In genomic region chr9:114184071-114184470, GRCh38 we compare ENCODE assay signal across 18 cellular contexts. TPM values are rescaled to one million over a fixed set of nuclear protein-coding genes. Genes with fewer than 3 reads are reported as not detected.
DNase-seq lines count a peak whose midpoint lies in the region; ATAC-seq, FAIRE-seq and TF ChIP-seq lines count a peak whose summit lies in the region.
"Had no signal": no experiment of that assay in that cellular context is flagged by ENCODE, and none has a peak within 500 bp of the region (broad histone marks: within the 10 kb centered on the region; RNA-seq: fewer than 3 reads in every experiment).

No MANE protein-coding gene starts in this region.

- no peak overlapping the region for H3K27ac Mint-ChIP-seq in activated CD8-positive, alpha-beta T cell treated with anti-CD3 and anti-CD28 coated beads for 36 hours
- H3K27ac Mint-ChIP-seq: activated CD8-positive, alpha-beta T cell treated with anti-CD3 and anti-CD28 coated beads, Interleukin-2, amount 10 ng/mL, durations not matched to agents 7 days and 5 days; activated T-helper 1 cell treated with anti-CD3 and anti-CD28 coated beads, Interleukin-12 subunit alpha, Interleukin-12 subunit beta, Interleukin-2, Interleukin-4 antibody, amounts not matched to agents 30 ng/mL and 10 ng/mL and 1 ng/mL, durations not matched to agents 14 hours and 24 hours and 36 hours had no signal

- POLR2A ChIA-PET in K562 (lab: Yijun Ruan, JAX): no interaction called here
- POLR2A ChIA-PET in activated CD8-positive, alpha-beta T cell treated with anti-CD3 and anti-CD28 coated beads for 36 hours (lab: Charles Lee): no interaction called here

- TF ChIP-seq RAD21 in K562 (CRISPR knock-in tag; conservative IDR thresholded peaks at IDR 0.05 in 1 of 2, IDR thresholded peaks at IDR 0.05 in 1 of 2): no peak

- peaks cover 0 to 2% of the 10 kb centered on the region in 2 experiments; a peak in 1 of 5 replicates for H3K27me3 ChIP-seq in K562 (ENCODE audit: control insufficient read depth in 2 of 2, insufficient read depth in 2 of 2, low read length in 2 of 2)
- no peaks in the 10 kb centered on the region for H3K27me3 ChIP-seq in mesenchymal stem cell (ENCODE audit: control insufficient read depth in 1 of 2, insufficient read depth in 1 of 2, low read length in 2 of 2)
- H3K27me3 ChIP-seq in colonic mucosa: no peaks in the 10 kb centered on the region
- H3K27me3 ChIP-seq: left lung had no signal

- FAIRE-seq in K562 (lab: Jason Lieb, UNC): no peak
- FAIRE-seq: endometrium, frontal cortex, RCC 7860 had no signal

- TF ChIP-seq POLR2A in K562 (conservative IDR thresholded peaks at IDR 0.05): no peak

- CTCF ChIA-PET in K562 (lab: Yijun Ruan, JAX; ENCODE audit: low intra/inter-chr PET ratio): no interaction called here
- CTCF ChIA-PET in activated CD8-positive, alpha-beta T cell treated with anti-CD3 and anti-CD28 coated beads for 36 hours (lab: Charles Lee): no interaction called here

- H3K79me1 ChIP-seq in mesenchymal stem cell (replicated peaks; ENCODE audit: low read length, poor library complexity, severe bottlenecking): peaks cover 41% of the 10 kb centered on the region

- ATAC-seq in K562 (peak; percentile 72), HG02981 (IDR thresholded peaks at IDR 0.05; ENCODE audit: unreplicated experiment) (no peak), GM21737 (IDR thresholded peaks at IDR 0.05; ENCODE audit: unreplicated experiment) (no peak)
- no peak for ATAC-seq in activated CD8-positive, alpha-beta T cell treated with anti-CD3 and anti-CD28 coated beads for 36 hours
- ATAC-seq: activated CD8-positive, alpha-beta T cell treated with anti-CD3 and anti-CD28 coated beads, Interleukin-2, amount 10 ng/mL, durations not matched to agents 7 days and 5 days; left lung; sciatic nerve had no signal

- no peaks in the 10 kb centered on the region for H3K4me1 ChIP-seq in K562 (replicated peaks in 1 of 2; ENCODE audit: control insufficient read depth in 2 of 2, insufficient read depth in 2 of 2, low read length in 2 of 2)
- H3K4me1 ChIP-seq in mesenchymal stem cell (ENCODE audit: control insufficient read depth, insufficient read depth, low read depth, low read length): peaks cover 28% of the 10 kb centered on the region
- no peaks in the 10 kb centered on the region for H3K4me1 ChIP-seq in colonic mucosa
- H3K4me1 ChIP-seq: left lung had no signal

- H2AK5ac ChIP-seq in mesenchymal stem cell (ENCODE audit: low read length, severe bottlenecking): no peak overlapping the region

- H3K4me1 Mint-ChIP-seq in activated CD8-positive, alpha-beta T cell treated with anti-CD3 and anti-CD28 coated beads for 36 hours (ENCODE audit: low read depth): no peaks in the 10 kb centered on the region

- no peak overlapping the region for H3K23ac ChIP-seq in mesenchymal stem cell (ENCODE audit: low read length in 2 of 2)

- no peak overlapping the region for H2BK15ac ChIP-seq in mesenchymal stem cell (ENCODE audit: low read depth, poor library complexity, severe bottlenecking)

- no peak for TF ChIP-seq EP300 in K562 (IDR thresholded peaks at IDR 0.05; ENCODE audit: low read length)

- no peak overlapping the region for H4K8ac ChIP-seq in mesenchymal stem cell (ENCODE audit: low read length)

- no peaks in the 10 kb centered on the region for H3K9me3 Mint-ChIP-seq in activated CD8-positive, alpha-beta T cell treated with anti-CD3 and anti-CD28 coated beads for 36 hours
- H3K9me3 Mint-ChIP-seq: activated T-helper 1 cell treated with anti-CD3 and anti-CD28 coated beads, Interleukin-12 subunit alpha, Interleukin-12 subunit beta, Interleukin-2, Interleukin-4 antibody, amounts not matched to agents 30 ng/mL and 10 ng/mL and 1 ng/mL, durations not matched to agents 14 hours and 24 hours and 36 hours had no signal

- intact Hi-C loops in K562 (cut with micrococcal nuclease) (no loop called here), colonic mucosa (cut with DNase I) (no loop called here)
- intact Hi-C loops in activated CD8-positive, alpha-beta T cell treated with anti-CD3 and anti-CD28 coated beads for 36 hours (cut with micrococcal nuclease): no loop called here

- no peaks in the 10 kb centered on the region for H3K9me3 ChIP-seq in K562 (replicated peaks; ENCODE audit: control insufficient read depth, insufficient read depth, low read depth, low read length)
- peaks cover 6% of the 10 kb centered on the region for H3K9me3 ChIP-seq in mesenchymal stem cell (ENCODE audit: control insufficient read depth, low read length)
- no peaks in the 10 kb centered on the region for H3K9me3 ChIP-seq in colonic mucosa
- H3K9me3 ChIP-seq: left lung had no signal

- H3K4me3 ChIP-seq in K562: no peak overlapping the region
- H3K4me3 ChIP-seq in mesenchymal stem cell (ENCODE audit: insufficient read depth in 1 of 2, low read depth in 1 of 2, low read length in 2 of 2): no peak overlapping the region
- H3K4me3 ChIP-seq in colonic mucosa: no peak overlapping the region
- H3K4me3 ChIP-seq: left lung had no signal

- peaks cover 3% of the 10 kb centered on the region for H3K27me3 Mint-ChIP-seq in activated CD8-positive, alpha-beta T cell treated with anti-CD3 and anti-CD28 coated beads for 36 hours

- TF ChIP-seq CTCF in K562 (IDR thresholded peaks at IDR 0.05 in 2 of 3, conservative IDR thresholded peaks at IDR 0.05 in 1 of 3; ENCODE audit: insufficient read depth in 2 of 3, low read depth in 1 of 3, low read length in 3 of 3) (no peak), colonic mucosa (IDR thresholded peaks at IDR 0.05) (no peak)
- TF ChIP-seq CTCF in activated CD8-positive, alpha-beta T cell treated with anti-CD3 and anti-CD28 coated beads for 36 hours (IDR thresholded peaks at IDR 0.05): no peak

- H3K9ac ChIP-seq in K562 (ENCODE audit: insufficient read depth in 1 of 2, low read depth in 2 of 2, low read length in 2 of 2) (no peak overlapping the region), mesenchymal stem cell (ENCODE audit: low read length) (no peak overlapping the region), colonic mucosa (ENCODE audit: low read depth in 2 of 2, low read length in 2 of 2) (no peak overlapping the region)

- BruUV-seq in K562 (replicated peaks; lab: Mats Ljungman, UMichigan): no TSS peak

- in situ Hi-C loops in K562 (cut with MboI): no loop called here

- no peak overlapping the region for H3K18ac ChIP-seq in mesenchymal stem cell (ENCODE audit: low read depth in 1 of 2, low read length in 2 of 2)

- DNase-seq in AG20443 (ENCODE audit: low spot score) (peak; percentile 42), NCI-H226 (peak; percentile 57), K562 (ENCODE audit: extremely low read depth in 1 of 4, low spot score in 3 of 4) (peak; percentile 19 to 36 (median 25)), mesenchymal stem cell (peak; percentile 43), colonic mucosa (no peak)
- DNase-seq in activated CD8-positive, alpha-beta T cell treated with anti-CD3 and anti-CD28 coated beads for 36 hours: no peak
- DNase-seq: activated CD8-positive, alpha-beta T cell treated with anti-CD3 and anti-CD28 coated beads, Interleukin-2, amount 10 ng/mL, durations not matched to agents 7 days and 5 days; left lung; NCI-H1105; NCI-H748 treated with DMSO at 0.1 percent for 48 hours had no signal

- no peak overlapping the region for H3K4me3 Mint-ChIP-seq in activated CD8-positive, alpha-beta T cell treated with anti-CD3 and anti-CD28 coated beads for 36 hours
- H3K4me3 Mint-ChIP-seq: activated CD8-positive, alpha-beta T cell treated with anti-CD3 and anti-CD28 coated beads, Interleukin-2, amount 10 ng/mL, durations not matched to agents 7 days and 5 days; activated T-helper 1 cell treated with anti-CD3 and anti-CD28 coated beads, Interleukin-12 subunit alpha, Interleukin-12 subunit beta, Interleukin-2, Interleukin-4 antibody, amounts not matched to agents 30 ng/mL and 10 ng/mL and 1 ng/mL, durations not matched to agents 14 hours and 24 hours and 36 hours had no signal

- H3K36me3 ChIP-seq in K562 (ENCODE audit: control insufficient read depth, insufficient read depth, low read length) (no peaks in the 10 kb centered on the region), mesenchymal stem cell (ENCODE audit: control insufficient read depth in 1 of 2, insufficient read depth in 2 of 2, low read depth in 1 of 2, low read length in 2 of 2) (peaks cover 6 to 64% of the 10 kb centered on the region in 2 experiments), colonic mucosa (no peaks in the 10 kb centered on the region)
- H3K36me3 ChIP-seq: left lung had no signal

- H2BK120ac ChIP-seq in mesenchymal stem cell (ENCODE audit: low read depth, low read length): no peak overlapping the region

- no peaks in the 10 kb centered on the region for H3K79me2 ChIP-seq in K562 (ENCODE audit: control insufficient read depth, insufficient read depth, low read length)

- H3K14ac ChIP-seq in mesenchymal stem cell (ENCODE audit: low read length in 2 of 2): peak overlapping the region in 1 of 2 experiments; percentile 15

- H4K91ac ChIP-seq in mesenchymal stem cell (ENCODE audit: low read length): no peak overlapping the region

- no peak overlapping the region for H3K4me2 ChIP-seq in K562 (ENCODE audit: insufficient read depth, low read length)
- H3K4me2 ChIP-seq in mesenchymal stem cell (ENCODE audit: low read length, poor library complexity, severe bottlenecking): no peak overlapping the region

- no peaks in the 10 kb centered on the region for H3K36me3 Mint-ChIP-seq in activated CD8-positive, alpha-beta T cell treated with anti-CD3 and anti-CD28 coated beads for 36 hours (ENCODE audit: low read depth)

- no peak overlapping the region for H2BK5ac ChIP-seq in mesenchymal stem cell (ENCODE audit: low read depth, low read length, poor library complexity, severe bottlenecking)

- no peak overlapping the region for H3K4ac ChIP-seq in mesenchymal stem cell (ENCODE audit: low read depth in 1 of 2, low read length in 2 of 2)

- H3K27ac ChIP-seq in K562 (ENCODE audit: extremely low read depth, low read depth, low read length) (no peak overlapping the region), mesenchymal stem cell (ENCODE audit: low read length, poor library complexity, severe bottlenecking) (no peak overlapping the region), colonic mucosa (no peak overlapping the region)
- H3K27ac ChIP-seq: HL-60, left lung had no signal

- WGBS in K562 (ENCODE audit: insufficient coverage, low coverage, missing lambda C conversion rate): 0% methylated on average over 3 of the region's 3 CpGs
- WGBS in mesenchymal stem cell: 92% methylated on average over 3 of the region's 3 CpGs

- H2AFZ ChIP-seq in K562 (ENCODE audit: low read depth, low read length) (no peak overlapping the region), mesenchymal stem cell (ENCODE audit: low read depth, low read length) (no peak overlapping the region)

- peak overlapping the region in 1 of 2 experiments; percentile 57 for H2BK12ac ChIP-seq in mesenchymal stem cell (ENCODE audit: low read length in 2 of 2)

- peaks cover 7% of the 10 kb centered on the region for H4K20me1 ChIP-seq in K562 (replicated peaks; ENCODE audit: control insufficient read depth, insufficient read depth, low read length)

- H3K9me1 ChIP-seq in K562 (ENCODE audit: control insufficient read depth, insufficient read depth, low read length): no peaks in the 10 kb centered on the region

RNA-seq across cellular contexts. Expression of gene COL27A1, which starts 28.7 kb away (rescaled TPM):
- total RNA-seq in K562 (2011; cell fraction: chromatin; rRNA removed; ENCODE audit: low replicate concordance): not detected in 2 replicates
- total RNA-seq in K562 (2011; cell fraction: nucleolus; rRNA removed): not detected in 2 replicates
- not detected in 2 replicates for total RNA-seq in K562 (2011; cell fraction: nucleoplasm; rRNA removed)
- total RNA-seq in K562 (2014; rRNA removed) (0.08 TPM in 1 of 2 replicates, not detected in the other), K562 (2014; rRNA removed; fragmentation: Illumina TruSeq; extraction: Trizol) (not detected in 2 replicates), K562 (2015; rRNA removed; fragmentation: Illumina TruSeq; extraction: Trizol) (not detected in 2 replicates), K562 (2021) (0.07 and 0.16 TPM in 2 replicates), colonic mucosa (1 to 10 TPM; 2.9 to 4.2 TPM)
- polyA plus RNA-seq in K562 (2011; rRNA removed) (not detected in 2 replicates), K562 (2014; fragmentation: Illumina TruSeq; extraction: Trizol) (not detected in 2 replicates), K562 (2014; fragmentation: Nextera tagmentation; extraction: Ambion mirVana) (not detected), K562 (2014; rRNA removed) (0.07 TPM in 1 of 2 replicates, not detected in the other)
- polyA plus RNA-seq in K562 (2011; cell fraction: cytosol; rRNA removed): not detected in 2 replicates
- polyA plus RNA-seq in K562 (2011; cell fraction: nucleus; rRNA removed): 0.04 TPM in 1 of 2 replicates, not detected in the other
- not detected in 2 replicates for polyA plus RNA-seq in K562 (2012)
- polyA minus RNA-seq in K562 (2011; rRNA and poly(A)+ RNA removed): not detected in 2 replicates
- polyA minus RNA-seq in K562 (2011; cell fraction: cytosol; rRNA and poly(A)+ RNA removed): not detected in 2 replicates
- 0.13 TPM in 1 of 2 replicates, not detected in the other for polyA minus RNA-seq in K562 (2011; cell fraction: nucleus; rRNA and poly(A)+ RNA removed)
- 13.9 TPM for polyA plus RNA-seq in mesenchymal stem cell (2013, experiment 1 of 2)
- polyA plus RNA-seq in mesenchymal stem cell (2013, experiment 2 of 2): 12.5 TPM
- 1 to 10 TPM; 8.4 to 9.7 TPM for total RNA-seq in activated CD8-positive, alpha-beta T cell treated with anti-CD3 and anti-CD28 coated beads for 36 hours

Comparison
In these comparisons a context has a peak if more than half of its experiments do, and no peak if none do; other contexts are left out.
1. DNase-seq: peak in AG20443 (single experiment), NCI-H226 (single experiment), K562 (4 of 4) and mesenchymal stem cell (single experiment); none in colonic mucosa (single experiment) and activated CD8-positive, alpha-beta T cell treated with anti-CD3 and anti-CD28 coated beads for 36 hours (single experiment).